In the genomic region with DNA sequence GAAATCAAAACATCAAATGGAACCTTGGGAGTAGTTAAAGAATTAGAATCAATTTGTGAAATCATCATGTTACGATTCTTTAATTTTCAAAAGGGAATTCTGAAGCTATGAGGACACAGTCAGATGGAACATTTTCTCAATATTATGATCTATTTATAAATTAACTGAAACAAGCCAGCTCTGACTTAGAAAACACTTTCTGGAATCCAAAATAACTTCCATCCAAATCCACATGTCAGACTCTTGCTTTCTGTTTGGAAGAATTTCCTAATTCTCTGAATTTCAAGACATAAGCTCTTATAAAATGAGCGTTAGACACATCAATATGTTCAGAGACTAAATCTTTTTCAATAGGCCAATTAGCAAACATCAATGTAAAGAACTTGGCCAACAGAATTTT, we compare ENCODE assay signal across 20 cellular contexts.
"Had no signal": no experiment of that assay in that cellular context is flagged by ENCODE, and none has a peak within 500 bp of the region (broad histone marks: within the 10 kb centered on the region; RNA-seq: fewer than 3 reads in every experiment).

No MANE protein-coding gene starts in this region.

- H3K9me3 ChIP-seq: SJSA1 had no signal

- ATAC-seq: K562 had no signal

- H3K27me3 ChIP-seq: SJSA1 had no signal

- H3K4me1 ChIP-seq: SJSA1 had no signal

- H3K36me3 ChIP-seq: SJSA1 had no signal

- H3K27ac ChIP-seq: HL-60, KMS-11, SJSA1, SK-N-MC had no signal

- H3K9ac ChIP-seq: KMS-11 had no signal

- DNase-seq: Kasumi-1, MM.1S, NCI-H1092 treated with DMSO at 0.1 percent for 48 hours, NCI-H1436, NCI-H187, NCI-H2029, NCI-H2081 treated with DMSO at 0.1 percent for 48 hours, NCI-H2171 treated with DMSO at 0.1 percent for 48 hours, NCI-H345, NCI-H524, NCI-H526 treated with DMSO at 0.1 percent for 48 hours, NCI-H748 treated with DMSO at 0.1 percent for 48 hours, Right ventricle myocardium superior, RPMI8226, SIG-M5 had no signal

- H3K4me3 ChIP-seq: K562, SJSA1, SK-N-MC had no signal
